In the genomic region with DNA sequence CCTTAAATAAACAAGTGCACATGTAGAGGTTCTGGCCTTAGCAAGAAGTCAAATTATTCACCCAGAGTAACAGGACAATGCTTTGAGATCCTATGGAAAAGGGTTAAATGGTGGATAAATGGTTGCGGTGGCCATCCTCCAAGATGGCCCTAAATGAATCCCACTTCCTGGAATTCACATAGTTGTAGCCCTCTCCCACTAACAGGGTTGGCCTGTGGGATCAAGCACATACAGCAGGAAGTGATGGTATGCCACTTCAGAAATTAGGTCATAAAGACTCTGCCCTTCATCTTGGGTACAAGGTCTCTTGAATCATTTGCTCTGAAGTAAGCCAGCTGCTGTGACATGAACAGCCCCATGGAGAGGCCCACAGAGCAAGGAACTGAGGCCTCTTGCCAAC, we compare ENCODE assay signal across 1 cellular context.
TF ChIP-seq lines count a peak whose summit lies in the region.

No MANE protein-coding gene starts in this region.

TF ChIP-seq in GM23338, 12 proteins besides CTCF, POLR2A, EP300 and RAD21 (continued from another document):
- TF ChIP-seq ZNF114 (CRISPR knock-in tag; IDR thresholded peaks at IDR 0.05) (no peak), STAT1 (IDR thresholded peaks at IDR 0.05; ENCODE audit: unreplicated experiment) (no peak)
TF ChIP-seq in GM23338: peak in this region for 0.
